14 cellular contexts compared by ENCODE assay signal in the genomic region with DNA sequence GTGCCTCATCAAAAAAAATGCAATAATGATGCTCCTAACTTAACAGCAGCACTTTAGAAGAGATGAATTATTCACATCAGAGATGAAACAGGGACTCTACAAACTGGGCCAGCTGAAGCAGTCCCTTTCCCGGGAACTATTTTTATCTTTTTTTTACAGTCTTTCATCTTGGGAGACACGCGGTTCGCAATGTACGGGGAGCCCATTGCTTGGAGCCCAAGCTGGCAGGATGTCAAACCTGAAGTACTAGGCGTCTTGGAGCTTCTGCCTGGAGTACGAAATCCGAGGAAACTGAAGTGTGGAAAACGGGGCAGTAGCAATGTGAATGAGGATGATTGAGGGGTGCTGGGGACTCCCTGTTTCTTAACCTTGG.
"Had no signal": no experiment of that assay in that cellular context is flagged by ENCODE, and none has a peak within 500 bp of the region (broad histone marks: within the 10 kb centered on the region; RNA-seq: fewer than 3 reads in every experiment).

No MANE protein-coding gene starts in this region.

- H3K36me3 Mint-ChIP-seq: natural killer cell treated with Interleukin-12 subunit alpha and Interleukin-12 subunit beta and Interleukin-15 and Interleukin-18, amount 100 ng/mL, for 72 hours; stimulated activated naive B cell treated with anti-CD40 and anti-IgM and Interleukin-4, amounts not matched to agents 10 μg/mL and 1 μg/mL and 100 μg/mL, for 72 hours; WTC11 had no signal

- H3K4me3 ChIP-seq: esophagus muscularis mucosa, ovary, transverse colon had no signal

- H3K27ac Mint-ChIP-seq: activated CD4-positive, alpha-beta memory T cell treated with anti-CD3 and anti-CD28 coated beads, Interleukin-2, amount 10 ng/mL, durations not matched to agents 7 days and 5 days; activated T-cell treated with anti-CD3 and anti-CD28 coated beads, Interleukin-2, amount 50 U/mL, for 24 hours; natural killer cell treated with Interleukin-12 subunit alpha and Interleukin-12 subunit beta and Interleukin-15 and Interleukin-18, amount 100 ng/mL, for 72 hours; stimulated activated naive B cell treated with anti-CD40 and anti-IgM and Interleukin-4, amounts not matched to agents 10 μg/mL and 1 μg/mL and 100 μg/mL, for 72 hours; WTC11 had no signal

- H3K27me3 ChIP-seq: ovary had no signal

- H3K27ac ChIP-seq: esophagus muscularis mucosa, transverse colon had no signal

- DNase-seq: activated CD4-positive, alpha-beta memory T cell treated with anti-CD3 and anti-CD28 coated beads, Interleukin-2, amount 10 ng/mL, durations not matched to agents 7 days and 5 days; activated CD4-positive, alpha-beta T cell treated with anti-CD3 and anti-CD28 coated beads for 4 hours; activated naive CD4-positive, alpha-beta T cell treated with anti-CD3 and anti-CD28 coated beads, Interleukin-2, amount 50 U/mL, for 16 hours; activated T-cell treated with anti-CD3 and anti-CD28 coated beads, Interleukin-2, amount 50 U/mL, for 24 hours; stimulated activated CD4-positive, alpha-beta T cell treated with anti-CD3 and anti-CD28 coated beads, Interleukin-12 subunit alpha, Interleukin-12 subunit beta, amount 100 ng/mL, for 4 hours; stimulated activated CD4-positive, alpha-beta T cell treated with anti-CD3 and anti-CD28 coated beads, Interleukin-2, amount 100 ng/mL, for 24 hours; stimulated activated naive B cell treated with anti-CD40 and anti-IgM and Interleukin-4, amounts not matched to agents 10 μg/mL and 1 μg/mL and 100 μg/mL, for 72 hours; transverse colon had no signal

- H3K9me3 Mint-ChIP-seq: activated CD4-positive, alpha-beta memory T cell treated with anti-CD3 and anti-CD28 coated beads, Interleukin-2, amount 10 ng/mL, durations not matched to agents 7 days and 5 days; activated T-cell treated with anti-CD3 and anti-CD28 coated beads, Interleukin-2, amount 50 U/mL, for 24 hours; natural killer cell treated with Interleukin-12 subunit alpha and Interleukin-12 subunit beta and Interleukin-15 and Interleukin-18, amount 100 ng/mL, for 72 hours; WTC11 had no signal

- ATAC-seq: left lobe of liver; natural killer cell treated with Interleukin-12 subunit alpha and Interleukin-12 subunit beta and Interleukin-15 and Interleukin-18, amount 100 ng/mL, for 72 hours; sciatic nerve; stimulated activated naive B cell treated with anti-CD40 and anti-IgM and Interleukin-4, amounts not matched to agents 10 μg/mL and 1 μg/mL and 100 μg/mL, for 72 hours; WTC11 had no signal

- H3K9me3 ChIP-seq: esophagus muscularis mucosa, ovary, transverse colon had no signal

- H3K4me3 Mint-ChIP-seq: activated CD4-positive, alpha-beta memory T cell treated with anti-CD3 and anti-CD28 coated beads, Interleukin-2, amount 10 ng/mL, durations not matched to agents 7 days and 5 days; activated T-cell treated with anti-CD3 and anti-CD28 coated beads, Interleukin-2, amount 50 U/mL, for 24 hours; natural killer cell treated with Interleukin-12 subunit alpha and Interleukin-12 subunit beta and Interleukin-15 and Interleukin-18, amount 100 ng/mL, for 72 hours; stimulated activated naive B cell treated with anti-CD40 and anti-IgM and Interleukin-4, amounts not matched to agents 10 μg/mL and 1 μg/mL and 100 μg/mL, for 72 hours; WTC11 had no signal

- H3K36me3 ChIP-seq: esophagus muscularis mucosa, ovary, transverse colon had no signal
